8 cellular contexts compared by ENCODE assay signal in genomic region chr2:168346725-168347477, GRCh38.
DNase-seq lines count a peak whose midpoint lies in the region; ATAC-seq and TF ChIP-seq lines count a peak whose summit lies in the region.

No MANE protein-coding gene starts in this region.

- DNase-seq in COLO668 (lab: John Stamatoyannopoulos, UW; ENCODE audit: unreplicated experiment) (peak; percentile 64), HUDEP-2 (lab: John Stamatoyannopoulos, UW; ENCODE audit: unreplicated experiment in 76 of 76) (peak in 55 of 76 experiments; percentile 2 to 68 (median 28)), OCI-M1 (lab: John Stamatoyannopoulos, UW) (peak; percentile 88), fibroblast of the aortic adventitia (ENCODE audit: low read depth) (peak; percentile 73), neural crest cell (ENCODE audit: low read depth, low spot score) (peak; percentile 73), stomach (peak; percentile 73)
- peak; percentile 43 for DNase-seq in activated T-helper 1 cell treated with anti-CD3 and anti-CD28 coated beads, Interleukin-12 subunit alpha, Interleukin-12 subunit beta, Interleukin-2, Interleukin-4 antibody, amounts not matched to agents 30 ng/mL and 10 ng/mL and 1 ng/mL, durations not matched to agents 14 hours and 24 hours and 36 hours (ENCODE audit: low spot score)

- H3K9me3 Mint-ChIP-seq in activated T-helper 1 cell treated with anti-CD3 and anti-CD28 coated beads, Interleukin-12 subunit alpha, Interleukin-12 subunit beta, Interleukin-2, Interleukin-4 antibody, amounts not matched to agents 30 ng/mL and 10 ng/mL and 1 ng/mL, durations not matched to agents 14 hours and 24 hours and 36 hours: no peaks in the 10 kb centered on the region
- H3K9me3 Mint-ChIP-seq in neural crest cell: peaks cover 3% of the 10 kb centered on the region

- H3K27ac Mint-ChIP-seq in activated T-helper 1 cell treated with anti-CD3 and anti-CD28 coated beads, Interleukin-12 subunit alpha, Interleukin-12 subunit beta, Interleukin-2, Interleukin-4 antibody, amounts not matched to agents 30 ng/mL and 10 ng/mL and 1 ng/mL, durations not matched to agents 14 hours and 24 hours and 36 hours: no peak overlapping the region
- peak overlapping the region; percentile 98 for H3K27ac Mint-ChIP-seq in neural crest cell (ENCODE audit: unreplicated experiment)

- H3K4me1 Mint-ChIP-seq in activated T-helper 1 cell treated with anti-CD3 and anti-CD28 coated beads, Interleukin-12 subunit alpha, Interleukin-12 subunit beta, Interleukin-2, Interleukin-4 antibody, amounts not matched to agents 30 ng/mL and 10 ng/mL and 1 ng/mL, durations not matched to agents 14 hours and 24 hours and 36 hours (ENCODE audit: low read depth): peaks cover 9% of the 10 kb centered on the region
- peaks cover 14% of the 10 kb centered on the region for H3K4me1 Mint-ChIP-seq in neural crest cell

- ATAC-seq in GM19467 (IDR thresholded peaks at IDR 0.05; ENCODE audit: unreplicated experiment): peak; percentile 71

- H3K4me3 ChIP-seq in fibroblast of the aortic adventitia (ENCODE audit: low read depth, low read length) (peak overlapping the region; percentile 69), stomach (peak overlapping the region; percentile 44 to 49 (median 47))

- no peaks in the 10 kb centered on the region for H3K9me3 ChIP-seq in stomach

- H3K27me3 Mint-ChIP-seq in activated T-helper 1 cell treated with anti-CD3 and anti-CD28 coated beads, Interleukin-12 subunit alpha, Interleukin-12 subunit beta, Interleukin-2, Interleukin-4 antibody, amounts not matched to agents 30 ng/mL and 10 ng/mL and 1 ng/mL, durations not matched to agents 14 hours and 24 hours and 36 hours (ENCODE audit: insufficient read depth): peaks cover 19% of the 10 kb centered on the region
- H3K27me3 Mint-ChIP-seq in neural crest cell (ENCODE audit: low read depth): no peaks in the 10 kb centered on the region

- 7 to 12% (median 8%) methylated on average over 13 of the region's 13 CpGs for WGBS in stomach, 5 donors

- intact Hi-C loops in activated T-helper 1 cell treated with anti-CD3 and anti-CD28 coated beads, Interleukin-12 subunit alpha, Interleukin-12 subunit beta, Interleukin-2, Interleukin-4 antibody, amounts not matched to agents 30 ng/mL and 10 ng/mL and 1 ng/mL, durations not matched to agents 14 hours and 24 hours and 36 hours (cut with micrococcal nuclease): loop anchor here (1.0 to 2.0 kb wide), 7 partner anchors 108 to 573 kb away; no protein-coding TSS in a partner anchor
- intact Hi-C loops in stomach (cut with DNase I; ENCODE audit: low total_unique reads): loop anchor here (10.0 kb wide), 2 partner anchors 418 to 568 kb away; no protein-coding TSS in a partner anchor

- TF ChIP-seq CTCF in fibroblast of the aortic adventitia (IDR thresholded peaks at IDR 0.05; ENCODE audit: insufficient read depth, low read length): peak; percentile 76
- TF ChIP-seq CTCF in neural crest cell (conservative IDR thresholded peaks at IDR 0.05): peak; percentile 98
- peak in 6 of 7 experiments; percentile 55 to 86 (median 80) for TF ChIP-seq CTCF in stomach (IDR thresholded peaks at IDR 0.05)

- H3K27me3 ChIP-seq in stomach: no peaks in the 10 kb centered on the region

- H3K36me3 Mint-ChIP-seq in activated T-helper 1 cell treated with anti-CD3 and anti-CD28 coated beads, Interleukin-12 subunit alpha, Interleukin-12 subunit beta, Interleukin-2, Interleukin-4 antibody, amounts not matched to agents 30 ng/mL and 10 ng/mL and 1 ng/mL, durations not matched to agents 14 hours and 24 hours and 36 hours (ENCODE audit: low read depth): no peaks in the 10 kb centered on the region
- H3K36me3 Mint-ChIP-seq in neural crest cell (ENCODE audit: low read depth): no peaks in the 10 kb centered on the region

- H3K4me3 Mint-ChIP-seq in activated T-helper 1 cell treated with anti-CD3 and anti-CD28 coated beads, Interleukin-12 subunit alpha, Interleukin-12 subunit beta, Interleukin-2, Interleukin-4 antibody, amounts not matched to agents 30 ng/mL and 10 ng/mL and 1 ng/mL, durations not matched to agents 14 hours and 24 hours and 36 hours: peak overlapping the region; percentile 72
- H3K4me3 Mint-ChIP-seq in neural crest cell: peak overlapping the region; percentile 90

- H3K27ac ChIP-seq in stomach: peak overlapping the region; percentile 57 to 84 (median 79)

- H3K36me3 ChIP-seq in stomach: no peaks in the 10 kb centered on the region

- TF ChIP-seq POLR2A in stomach (IDR thresholded peaks at IDR 0.05): no peak

- peaks cover 0 to 23% (median 20%) of the 10 kb centered on the region in 4 donors for H3K4me1 ChIP-seq in stomach

- no peak for TF ChIP-seq EP300 in stomach (IDR thresholded peaks at IDR 0.05)

Comparison
In these comparisons a context has a peak if more than half of its experiments do, and no peak if none do; other contexts are left out.
1. Peak in every context shown above with its lines: DNase-seq, ATAC-seq, H3K4me3 ChIP-seq and H3K27ac ChIP-seq.
2. DNase-seq: peak in every context shown above with its lines; median percentile 88 in OCI-M1; 73 in fibroblast of the aortic adventitia; 73 in neural crest cell; 73 in stomach; 64 in COLO668; 43 in activated T-helper 1 cell treated with anti-CD3 and anti-CD28 coated beads, Interleukin-12 subunit alpha, Interleukin-12 subunit beta, Interleukin-2, Interleukin-4 antibody, amounts not matched to agents 30 ng/mL and 10 ng/mL and 1 ng/mL, durations not matched to agents 14 hours and 24 hours and 36 hours; 28 in HUDEP-2.